Comparison of ENCODE assay signal across 33 cellular contexts in genomic region chr1:167159782-167160181, GRCh38.
"Had no signal": no experiment of that assay in that cellular context is flagged by ENCODE, and none has a peak within 500 bp of the region (broad histone marks: within the 10 kb centered on the region; RNA-seq: fewer than 3 reads in every experiment).

No MANE protein-coding gene starts in this region.

- ATAC-seq: Panc1, Right ventricle myocardium inferior had no signal

- H3K9ac ChIP-seq: SK-N-SH had no signal

- FAIRE-seq: RCC 7860 had no signal

- H3K27me3 ChIP-seq: MG63, SJCRH30 had no signal

- H3K4me2 ChIP-seq: PC-9, SK-N-SH had no signal

- H3K9me3 Mint-ChIP-seq: T-helper 1 cell treated with Interleukin-12 subunit alpha and Interleukin-12 subunit beta and Interleukin-4 antibody, amounts not matched to agents 30 μg/mL and 1 μg/mL, for 36 hours had no signal

- H3K4me3 Mint-ChIP-seq: T-helper 1 cell treated with Interleukin-12 subunit alpha and Interleukin-12 subunit beta and Interleukin-4 antibody, amounts not matched to agents 30 μg/mL and 1 μg/mL, for 36 hours had no signal

- DNase-seq: Kasumi-1, MG63, NCI-H1048, NCI-H1092 treated with DMSO at 0.1 percent for 48 hours, NCI-H1105 treated with DMSO at 0.1 percent for 48 hours, NCI-H1417, NCI-H1436, NCI-H146, NCI-H1694, NCI-H187 treated with DMSO at 0.1 percent for 48 hours, NCI-H2029, NCI-H2081, NCI-H2171 treated with DMSO at 0.1 percent for 48 hours, NCI-H2227 treated with DMSO at 0.1 percent for 48 hours, NCI-H345, NCI-H446, NCI-H510A treated with DMSO at 0.1 percent for 48 hours, NCI-H524 treated with DMSO at 0.1 percent for 48 hours, NCI-H69, NCI-H748 treated with DMSO at 0.1 percent for 48 hours, NCI-H82, PC-9, SHP77, SIG-M5, SJCRH30, SK-N-SH, SW 1271, T-helper 1 cell had no signal

- H3K27ac Mint-ChIP-seq: T-helper 1 cell treated with Interleukin-12 subunit alpha and Interleukin-12 subunit beta and Interleukin-4 antibody, amounts not matched to agents 30 μg/mL and 1 μg/mL, for 36 hours had no signal

- H3K9me2 ChIP-seq: SK-N-SH had no signal

- H2AFZ ChIP-seq: PC-9 had no signal

- H3K9me3 ChIP-seq: MG63, SJCRH30, SK-N-SH had no signal

- H3K27ac ChIP-seq: RWPE1, SJCRH30 had no signal

- H3K36me3 ChIP-seq: MG63, SJCRH30 had no signal

- H3K4me3 ChIP-seq: MG63, PC-9, SJCRH30 had no signal
